Comparison of ENCODE assay signal across 1 cellular context in genomic region chr4:139015269-139015947, GRCh38.
TF ChIP-seq lines count a peak whose summit lies in the region.

NOCT (plus strand) TSS chr4:139015781; CDS start chr4:139015982, 201 bp downstream.

TF ChIP-seq in GM12878, 131 proteins besides CTCF, POLR2A, EP300 and RAD21 (continued from another document and continues in another):
- TF ChIP-seq PRDM15 (CRISPR knock-in tag; IDR thresholded peaks at IDR 0.05) (no peak), POLR2AphosphoS5 (IDR thresholded peaks at IDR 0.05; ENCODE audit: low read length) (peak; percentile 98), ZNF592 (IDR thresholded peaks at IDR 0.05) (no peak), MXI1 (IDR thresholded peaks at IDR 0.05; ENCODE audit: low read depth, low read length) (peak; percentile 96), HDAC2 (IDR thresholded peaks at IDR 0.05) (0 out of 2 replicates have a peak, but pooled peaks have one; percentile 75), ESRRA (IDR thresholded peaks at IDR 0.05; ENCODE audit: low read length) (0 out of 2 replicates have a peak, but pooled peaks have one; percentile 78), MEF2A (IDR thresholded peaks at IDR 0.05; ENCODE audit: insufficient read depth, low read depth, low read length) (0 out of 2 replicates have a peak, but pooled peaks have one; percentile 30), YY1 (IDR thresholded peaks at IDR 0.05; ENCODE audit: low read depth, low read length) (peak; percentile 37; the same call in 1 of the 2 replicates), FOS (IDR thresholded peaks at IDR 0.05; ENCODE audit: borderline replicate concordance, extremely low read depth, insufficient read length) (no peak), IKZF1 (conservative IDR thresholded peaks at IDR 0.05) (peak; percentile 91), NKRF (conservative IDR thresholded peaks at IDR 0.05) (peak; percentile 86), DPF2 (IDR thresholded peaks at IDR 0.05) (no peak; the same call in 1 of the 2 replicates), CBX5 (IDR thresholded peaks at IDR 0.05; ENCODE audit: low read depth) (peak; percentile 92), CHD2 (IDR thresholded peaks at IDR 0.05; ENCODE audit: borderline replicate concordance, low read depth, low read length) (peak; percentile 89), JUND (IDR thresholded peaks at IDR 0.05; ENCODE audit: low read depth, low read length) (peak; percentile 99), RB1 (IDR thresholded peaks at IDR 0.05; ENCODE audit: borderline replicate concordance) (peak; percentile 84), HCFC1 (IDR thresholded peaks at IDR 0.05; ENCODE audit: low read length) (peak; percentile 3; the same call in 1 of the 2 replicates), CREM (IDR thresholded peaks at IDR 0.05; ENCODE audit: low read depth) (peak; percentile 5; the same call in 1 of the 2 replicates), ZZZ3 (IDR thresholded peaks at IDR 0.05; ENCODE audit: control insufficient read depth, insufficient read length, low read depth) (no peak), CHD1 (IDR thresholded peaks at IDR 0.05; ENCODE audit: low read depth, low read length) (peak; percentile 99), STAT3 (IDR thresholded peaks at IDR 0.05; ENCODE audit: low read depth, low read length) (no peak), PAX8 (IDR thresholded peaks at IDR 0.05) (no peak), MTA2 (IDR thresholded peaks at IDR 0.05; ENCODE audit: low read depth) (peak; percentile 52), PAX5 (IDR thresholded peaks at IDR 0.05; ENCODE audit: borderline replicate concordance, low read depth, low read length) (peak; percentile 69; the same call in 1 of the 2 replicates), IRF3 (IDR thresholded peaks at IDR 0.05) (peak; percentile 7; the same call in 1 of the 2 replicates), ETV6 (conservative IDR thresholded peaks at IDR 0.05 in 1 of 2, IDR thresholded peaks at IDR 0.05 in 1 of 2; ENCODE audit: borderline replicate concordance in 1 of 2, low read depth in 1 of 2) (no peak), SREBF1 (IDR thresholded peaks at IDR 0.05; ENCODE audit: low read length) (peak; percentile 96), ATF2 (IDR thresholded peaks at IDR 0.05; ENCODE audit: low read length) (0 out of 2 replicates have a peak, but pooled peaks have one; percentile 39), TAF1 (IDR thresholded peaks at IDR 0.05; ENCODE audit: borderline replicate concordance, low read depth, low read length) (peak; percentile 99), RCOR1 (conservative IDR thresholded peaks at IDR 0.05; ENCODE audit: low read depth, low read length) (no peak), POLR2AphosphoS2 (IDR thresholded peaks at IDR 0.05; ENCODE audit: low read depth, low read length) (peak; percentile 62; the same call in 1 of the 2 replicates), SMAD1 (IDR thresholded peaks at IDR 0.05; ENCODE audit: low read depth, partially characterized antibody) (peak; percentile 29), CBX3 (IDR thresholded peaks at IDR 0.05; ENCODE audit: borderline replicate concordance, low read depth) (no peak), REST (IDR thresholded peaks at IDR 0.05; ENCODE audit: low read depth, low read length) (peak; percentile 43; the same call in 1 of the 2 replicates), PBX3 (IDR thresholded peaks at IDR 0.05; ENCODE audit: insufficient replicate concordance, low read depth, low read length) (peak; percentile 73), BHLHE40 (IDR thresholded peaks at IDR 0.05; ENCODE audit: borderline replicate concordance in 1 of 2, low read depth in 2 of 2, low read length in 1 of 2) (peak; percentile 98), MAX (IDR thresholded peaks at IDR 0.05; ENCODE audit: low read depth, low read length) (peak; percentile 96), LARP7 (IDR thresholded peaks at IDR 0.05) (peak; percentile 27; the same call in 1 of the 2 replicates), NRF1 (conservative IDR thresholded peaks at IDR 0.05; ENCODE audit: low read depth, low read length) (0 out of 2 replicates have a peak, but pooled peaks have one; percentile 4), PKNOX1 (IDR thresholded peaks at IDR 0.05) (peak; percentile 88), SP1 (IDR thresholded peaks at IDR 0.05; ENCODE audit: low read depth, low read length) (no peak), IKZF2 (IDR thresholded peaks at IDR 0.05) (peak; percentile 51 to 78; a peak in 3 of 4 replicates), MYB (IDR thresholded peaks at IDR 0.05; ENCODE audit: borderline replicate concordance, low read depth, low read length) (0 out of 2 replicates have a peak, but pooled peaks have one; percentile 15), FOXM1 (IDR thresholded peaks at IDR 0.05; ENCODE audit: low read depth, low read length) (peak; percentile 67)
